Comparison of ENCODE assay signal across 12 cellular contexts in the genomic region with DNA sequence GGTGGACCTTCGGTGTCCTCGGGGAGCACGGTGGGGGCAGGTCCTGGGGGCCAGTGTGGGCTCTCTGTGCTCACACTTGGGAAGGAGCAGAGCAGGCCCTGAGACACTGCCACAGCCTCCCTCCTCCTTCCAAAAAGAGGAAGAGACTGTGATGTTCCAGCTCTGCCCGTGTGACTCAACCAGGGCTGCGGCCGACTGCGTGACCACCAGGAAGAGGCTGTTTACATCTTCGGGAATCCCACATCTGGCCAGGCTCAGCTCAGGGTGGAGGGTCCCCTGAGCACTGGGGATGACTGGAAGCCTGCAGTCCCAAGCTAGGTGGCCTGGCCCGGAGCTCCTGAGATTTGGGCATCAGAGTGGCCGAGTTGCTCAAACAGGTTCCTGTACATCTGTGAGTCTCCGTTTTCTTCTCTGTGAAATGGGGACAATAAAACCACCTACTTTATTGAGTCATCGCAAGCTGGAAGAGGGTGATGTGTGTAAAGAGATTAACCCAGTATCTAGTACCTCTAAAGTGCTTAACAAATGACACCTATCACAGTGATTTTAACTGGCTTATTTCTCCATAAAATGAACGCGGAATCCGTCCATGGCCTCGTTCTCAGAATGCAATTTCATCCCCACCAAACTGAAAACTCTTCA.
DNase-seq lines count a peak whose midpoint lies in the region; TF ChIP-seq lines count a peak whose summit lies in the region.
"Had no signal": no experiment of that assay in that cellular context is flagged by ENCODE, and none has a peak within 500 bp of the region (broad histone marks: within the 10 kb centered on the region; RNA-seq: fewer than 3 reads in every experiment).

No MANE protein-coding gene starts in this region.

- H3K4me3 Mint-ChIP-seq in CD14-positive monocyte, result peak overlapping the region; percentile 48 to 50
- H3K4me3 Mint-ChIP-seq: nephron had no signal

- H3K27ac Mint-ChIP-seq in CD14-positive monocyte, result peak overlapping the region; percentile 91 to 100 (median 97)

- H3K4me1 ChIP-seq in ovary (ENCODE audit: insufficient read depth), result no peaks in the 10 kb centered on the region

- H3K27ac ChIP-seq in RWPE1 (0 out of 2 replicates have a peak overlapping the region, but pooled peaks have one; percentile 62), ovary (no peak overlapping the region)

- TF ChIP-seq POLR2A in ovary (IDR thresholded peaks at IDR 0.05), result no peak

- no peaks in the 10 kb centered on the region for H3K36me3 ChIP-seq in ovary

- POLR2A ChIA-PET in RWPE1 (lab: Yijun Ruan, JAX; ENCODE audit: low non-redundant PET), result no interaction called here

- WGBS in ovary, 3 donors, result 79 to 91% (median 86%) methylated on average over 14 to 16 of the region's 16 CpGs

- no peaks in the 10 kb centered on the region for H3K9me3 ChIP-seq in ovary

- H3K4me3 ChIP-seq in ovary, result no peak overlapping the region

- peaks cover 6 to 13% of the 10 kb centered on the region in 2 donors for H3K36me3 Mint-ChIP-seq in CD14-positive monocyte

- TF ChIP-seq EP300 in ovary (IDR thresholded peaks at IDR 0.05), result no peak

- CTCF ChIA-PET in RWPE1 (lab: Yijun Ruan, JAX), result no interaction called here

- peaks cover 0 to 4% (median 2%) of the 10 kb centered on the region in 3 donors for H3K27me3 Mint-ChIP-seq in CD14-positive monocyte (ENCODE audit: low read depth in 3 of 3)

- TF ChIP-seq CTCF in CD14-positive monocyte (IDR thresholded peaks at IDR 0.05), result no peak
- TF ChIP-seq CTCF in RWPE1 (conservative IDR thresholded peaks at IDR 0.05; ENCODE audit: low read depth), result no peak
- TF ChIP-seq CTCF in ovary (IDR thresholded peaks at IDR 0.05), result no peak

- peak; percentile 95 for DNase-seq in CD14-positive monocyte (ENCODE audit: low spot score)
- no peak for DNase-seq in RWPE1 (ENCODE audit: low spot score)
- peak in 32 of 42 donors; percentile 15 to 72 (median 38) for DNase-seq in head of caudate nucleus
- peak in 4 of 5 donors; percentile 6 to 38 (median 18) for DNase-seq in ovary
- no peak for DNase-seq in DMS153 (lab: John Stamatoyannopoulos, UW)
- DNase-seq in hepatic stellate cell (ENCODE audit: low spot score), result no peak
- DNase-seq in stimulated activated naive CD4-positive, alpha-beta T cell (lab: John Stamatoyannopoulos, UW), result no peak
- no peak for DNase-seq in NCI-H2107 (lab: John Stamatoyannopoulos, UW)
- DNase-seq: activated naive CD4-positive, alpha-beta T cell treated with Interleukin-2 at 50 U/mL for 16 hours; NCI-H146; SW 1271 had no signal

- H3K9me3 Mint-ChIP-seq in CD14-positive monocyte, result peaks cover 0 to 14% (median 3%) of the 10 kb centered on the region in 7 donors
- H3K9me3 Mint-ChIP-seq: nephron had no signal

- intact Hi-C loops in CD14-positive monocyte (cut with micrococcal nuclease) (loop anchor here (5.0 kb wide), 2 partner anchors 56 to 259 kb away; a partner anchor contains a TSS), head of caudate nucleus (cut with DNase I) (no loop called here), ovary (cut with DNase I) (no loop called here)

- no peaks in the 10 kb centered on the region for H3K27me3 ChIP-seq in ovary

- peaks cover 50% of the 10 kb centered on the region for H3K4me1 Mint-ChIP-seq in CD14-positive monocyte

Comparison
In these comparisons a context has a peak if more than half of its experiments do, and no peak if none do; other contexts are left out.
1. DNase-seq: peak in CD14-positive monocyte (single experiment), head of caudate nucleus (32 of 42) and ovary (4 of 5); none in RWPE1 (single experiment), DMS153 (single experiment), hepatic stellate cell (single experiment), stimulated activated naive CD4-positive, alpha-beta T cell (0 of 6) and NCI-H2107 (single experiment).
2. intact Hi-C loops: an anchor here in CD14-positive monocyte (5.0 kb wide); none called in head of caudate nucleus and ovary.